24 cellular contexts compared by ENCODE assay signal in the genomic region with DNA sequence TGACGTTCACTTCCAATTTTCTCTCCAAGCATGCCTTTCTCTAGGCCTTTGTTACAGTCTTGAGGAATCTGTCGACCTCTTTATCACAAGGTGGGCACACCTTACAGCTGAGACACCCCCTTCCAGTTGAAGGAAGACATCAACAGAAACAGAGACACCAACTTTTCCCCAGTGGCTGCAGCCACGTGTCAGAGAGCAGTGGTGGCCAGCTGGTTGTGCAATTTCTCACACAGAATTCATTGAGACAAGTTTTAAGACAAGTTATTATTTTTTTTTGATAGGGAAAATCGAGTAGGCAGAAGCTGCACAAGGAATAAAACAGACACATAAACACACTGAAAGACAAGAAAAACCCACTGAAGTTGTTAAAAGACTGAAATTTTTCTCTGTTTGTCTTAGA.
"Had no signal": no experiment of that assay in that cellular context is flagged by ENCODE, and none has a peak within 500 bp of the region (broad histone marks: within the 10 kb centered on the region; RNA-seq: fewer than 3 reads in every experiment).

No MANE protein-coding gene starts in this region.

- H3K4me3 Mint-ChIP-seq: natural killer cell treated with Interleukin-12 subunit alpha and Interleukin-12 subunit beta and Interleukin-15 and Interleukin-18, amount 100 ng/mL, for 72 hours; stimulated activated memory B cell treated with anti-CD40 and anti-IgM and Interleukin-4, amounts not matched to agents 10 μg/mL and 1 μg/mL and 100 μg/mL, for 72 hours; type B pancreatic cell had no signal

- H3K9me3 ChIP-seq: gastrocnemius medialis, heart left ventricle, left lung, mucosa of descending colon, neutrophil, spleen, testis, tibial artery had no signal

- H3K9ac ChIP-seq: parathyroid adenoma had no signal

- H3K27me3 ChIP-seq: gastrocnemius medialis, heart left ventricle, hepatocyte, left lung, neutrophil, spleen, testis, tibial artery had no signal

- H3K36me3 Mint-ChIP-seq: naive B cell; natural killer cell treated with Interleukin-12 subunit alpha and Interleukin-12 subunit beta and Interleukin-15 and Interleukin-18, amount 100 ng/mL, for 72 hours; stimulated activated memory B cell treated with anti-CD40 and anti-IgM and Interleukin-4, amounts not matched to agents 10 μg/mL and 1 μg/mL and 100 μg/mL, for 72 hours; type B pancreatic cell had no signal

- H3K27ac Mint-ChIP-seq: natural killer cell treated with Interleukin-12 subunit alpha and Interleukin-12 subunit beta and Interleukin-15 and Interleukin-18, amount 100 ng/mL, for 72 hours; progenitor cell of endocrine pancreas; stimulated activated memory B cell treated with anti-CD40 and anti-IgM and Interleukin-4, amounts not matched to agents 10 μg/mL and 1 μg/mL and 100 μg/mL, for 72 hours; type B pancreatic cell had no signal

- H3K27me3 Mint-ChIP-seq: progenitor cell of endocrine pancreas, type B pancreatic cell had no signal

- H3K4me1 ChIP-seq: gastrocnemius medialis, heart left ventricle, left lung, parathyroid adenoma, spleen, testis, tibial artery had no signal

- H2AFZ ChIP-seq: hepatocyte, parathyroid adenoma had no signal

- H3K4me1 Mint-ChIP-seq: naive B cell; stimulated activated memory B cell treated with anti-CD40 and anti-IgM and Interleukin-4, amounts not matched to agents 10 μg/mL and 1 μg/mL and 100 μg/mL, for 72 hours had no signal

- H3K36me3 ChIP-seq: gastrocnemius medialis, heart left ventricle, left lung, neutrophil, spleen, tibial artery had no signal

- DNase-seq: central memory CD4-positive, alpha-beta T cell; dorsolateral prefrontal cortex; effector CD4-positive, alpha-beta T cell; gastrocnemius medialis; heart left ventricle; left cardiac atrium; left lung; mucosa of descending colon; naive B cell; spleen; stimulated activated CD4-positive, alpha-beta T cell treated with anti-CD3 and anti-CD28 coated beads, Interleukin-4, amount 100 ng/mL, for 4 hours; stimulated activated naive CD8-positive, alpha-beta T cell treated with anti-CD3 and anti-CD28 coated beads, Interleukin-15, Interleukin-2, amounts not matched to agents 100 U/mL and 50 U/mL, for 24 hours; substantia nigra; testis; tibial artery had no signal

- H3K9me3 Mint-ChIP-seq: natural killer cell treated with Interleukin-12 subunit alpha and Interleukin-12 subunit beta and Interleukin-15 and Interleukin-18, amount 100 ng/mL, for 72 hours; stimulated activated memory B cell treated with anti-CD40 and anti-IgM and Interleukin-4, amounts not matched to agents 10 μg/mL and 1 μg/mL and 100 μg/mL, for 72 hours; type B pancreatic cell had no signal

- H3K27ac ChIP-seq: dorsolateral prefrontal cortex, gastrocnemius medialis, heart left ventricle, hepatocyte, left lung, neutrophil, parathyroid adenoma, skin epidermis, spleen, testis, tibial artery had no signal

- ATAC-seq: esophagus mucosa; gastrocnemius medialis; heart left ventricle; left cardiac atrium; left lung; mucosa of descending colon; natural killer cell treated with Interleukin-12 subunit alpha and Interleukin-12 subunit beta and Interleukin-15 and Interleukin-18, amount 100 ng/mL, for 72 hours; stimulated activated memory B cell treated with anti-CD40 and anti-IgM and Interleukin-4, amounts not matched to agents 10 μg/mL and 1 μg/mL and 100 μg/mL, for 72 hours; stimulated activated naive CD8-positive, alpha-beta T cell treated with anti-CD3 and anti-CD28 coated beads, Interleukin-15, Interleukin-2, amounts not matched to agents 100 U/mL and 50 U/mL, for 24 hours had no signal

- H3K4me3 ChIP-seq: dorsolateral prefrontal cortex, gastrocnemius medialis, heart left ventricle, hepatocyte, left lung, mucosa of descending colon, skin epidermis, spleen, testis, tibial artery had no signal

- H3K4me2 ChIP-seq: hepatocyte had no signal

- H3K79me2 ChIP-seq: hepatocyte, parathyroid adenoma had no signal
